In genomic region chr10:7789390-7789789, GRCh38 we compare ENCODE assay signal across 8 cellular contexts. TPM values are rescaled to one million over a fixed set of nuclear protein-coding genes. Genes with fewer than 3 reads are reported as not detected.
DNase-seq lines count a peak whose midpoint lies in the region; ATAC-seq and TF ChIP-seq lines count a peak whose summit lies in the region.

No MANE protein-coding gene starts in this region.

- peaks cover 8% of the 10 kb centered on the region for H3K36me3 Mint-ChIP-seq in activated naive CD8-positive, alpha-beta T cell
- H3K36me3 Mint-ChIP-seq in activated naive CD8-positive, alpha-beta T cell treated with anti-CD3 and anti-CD28 coated beads for 36 hours, result peaks cover 35% of the 10 kb centered on the region
- peaks cover 29% of the 10 kb centered on the region for H3K36me3 Mint-ChIP-seq in activated naive CD8-positive, alpha-beta T cell treated with anti-CD3 and anti-CD28 coated beads, Interleukin-2, amount 50 U/mL, for 24 hours (ENCODE audit: low read depth)
- peaks cover 8 to 27% of the 10 kb centered on the region in 2 donors for H3K36me3 Mint-ChIP-seq in CD4-positive, alpha-beta memory T cell

- intact Hi-C loops in upper lobe of right lung (cut with DNase I), result no loop called here
- intact Hi-C loops in CD4-positive, alpha-beta memory T cell (cut with micrococcal nuclease), result loop anchor here (2.0 kb wide), 1 partner anchor 1977 kb away; the partner anchor contains the start of gene GDI2

- H3K27me3 ChIP-seq in iPS-20b (ENCODE audit: insufficient read depth, low read length) (no peaks in the 10 kb centered on the region), upper lobe of right lung (no peaks in the 10 kb centered on the region)
- H3K27me3 ChIP-seq in CD4-positive, alpha-beta memory T cell (ENCODE audit: insufficient read depth, low read length), result no peaks in the 10 kb centered on the region

- H3K27ac Mint-ChIP-seq in activated naive CD8-positive, alpha-beta T cell, result peak overlapping the region; percentile 54
- no peak overlapping the region for H3K27ac Mint-ChIP-seq in activated naive CD8-positive, alpha-beta T cell treated with anti-CD3 and anti-CD28 coated beads for 36 hours
- peak overlapping the region; percentile 69 for H3K27ac Mint-ChIP-seq in activated naive CD8-positive, alpha-beta T cell treated with anti-CD3 and anti-CD28 coated beads, Interleukin-2, amount 50 U/mL, for 24 hours
- H3K27ac Mint-ChIP-seq in CD4-positive, alpha-beta memory T cell, result peak overlapping the region in 2 of 7 donors; percentile 49 to 85

- POLR2A ChIA-PET in CD4-positive, alpha-beta memory T cell (lab: Charles Lee; ENCODE audit: partially characterized antibody), result interaction anchor here (4.3 kb wide), 1 partner anchor 29 kb away, joined by 102 read pairs; the partner anchor contains the start of gene TAF3

- H3K4me1 ChIP-seq in iPS-20b (ENCODE audit: insufficient read depth, low read length) (peaks cover 3% of the 10 kb centered on the region; the same call in 1 of the 2 replicates), upper lobe of right lung (peaks cover 33% of the 10 kb centered on the region)
- peaks cover 77% of the 10 kb centered on the region for H3K4me1 ChIP-seq in CD4-positive, alpha-beta memory T cell (ENCODE audit: insufficient read depth, low read length)

- no peaks in the 10 kb centered on the region for H3K9me3 ChIP-seq in iPS-20b (ENCODE audit: insufficient read depth, low read depth, low read length)
- no peaks in the 10 kb centered on the region for H3K9me3 ChIP-seq in upper lobe of right lung
- H3K9me3 ChIP-seq in CD4-positive, alpha-beta memory T cell (ENCODE audit: control insufficient read depth in 1 of 2, low read length in 2 of 2), result no peaks in the 10 kb centered on the region

- H3K4me3 ChIP-seq in iPS-20b (ENCODE audit: low read length) (peak overlapping the region; percentile 99), upper lobe of right lung (peak overlapping the region; percentile 94)
- H3K4me3 ChIP-seq in CD4-positive, alpha-beta memory T cell (ENCODE audit: low read length in 2 of 2), result no peak overlapping the region

- TF ChIP-seq CTCF in upper lobe of right lung (IDR thresholded peaks at IDR 0.05), result no peak

- DNase-seq in activated naive CD8-positive, alpha-beta T cell treated with anti-CD3 and anti-CD28 coated beads for 36 hours, result no peak
- no peak for DNase-seq in activated naive CD8-positive, alpha-beta T cell treated with anti-CD3 and anti-CD28 coated beads, Interleukin-2, amount 50 U/mL, for 24 hours
- DNase-seq in upper lobe of right lung (no peak), NCI-H774 (lab: John Stamatoyannopoulos, UW) (no peak)
- DNase-seq in CD4-positive, alpha-beta memory T cell, result no peak

- no peaks in the 10 kb centered on the region for H3K27me3 Mint-ChIP-seq in activated naive CD8-positive, alpha-beta T cell
- H3K27me3 Mint-ChIP-seq in activated naive CD8-positive, alpha-beta T cell treated with anti-CD3 and anti-CD28 coated beads for 36 hours, result no peaks in the 10 kb centered on the region
- no peaks in the 10 kb centered on the region for H3K27me3 Mint-ChIP-seq in activated naive CD8-positive, alpha-beta T cell treated with anti-CD3 and anti-CD28 coated beads, Interleukin-2, amount 50 U/mL, for 24 hours
- no peaks in the 10 kb centered on the region for H3K27me3 Mint-ChIP-seq in CD4-positive, alpha-beta memory T cell

- no peaks in the 10 kb centered on the region for H3K9me3 Mint-ChIP-seq in activated naive CD8-positive, alpha-beta T cell (ENCODE audit: low read depth)
- no peaks in the 10 kb centered on the region for H3K9me3 Mint-ChIP-seq in activated naive CD8-positive, alpha-beta T cell treated with anti-CD3 and anti-CD28 coated beads for 36 hours
- no peaks in the 10 kb centered on the region for H3K9me3 Mint-ChIP-seq in activated naive CD8-positive, alpha-beta T cell treated with anti-CD3 and anti-CD28 coated beads, Interleukin-2, amount 50 U/mL, for 24 hours
- H3K9me3 Mint-ChIP-seq in CD4-positive, alpha-beta memory T cell, result no peaks in the 10 kb centered on the region

- CTCF ChIA-PET in CD4-positive, alpha-beta memory T cell (lab: Charles Lee; ENCODE audit: partially characterized antibody), result no interaction called here

- no peak overlapping the region for H3K4me3 Mint-ChIP-seq in activated naive CD8-positive, alpha-beta T cell
- no peak overlapping the region for H3K4me3 Mint-ChIP-seq in activated naive CD8-positive, alpha-beta T cell treated with anti-CD3 and anti-CD28 coated beads for 36 hours
- no peak overlapping the region for H3K4me3 Mint-ChIP-seq in activated naive CD8-positive, alpha-beta T cell treated with anti-CD3 and anti-CD28 coated beads, Interleukin-2, amount 50 U/mL, for 24 hours
- H3K4me3 Mint-ChIP-seq in CD4-positive, alpha-beta memory T cell, result no peak overlapping the region

- H3K36me3 ChIP-seq in iPS-20b (ENCODE audit: insufficient read depth, low read depth, low read length), result peaks cover 19% of the 10 kb centered on the region; the same call in 1 of the 2 replicates
- no peaks in the 10 kb centered on the region for H3K36me3 ChIP-seq in upper lobe of right lung
- no peaks in the 10 kb centered on the region for H3K36me3 ChIP-seq in CD4-positive, alpha-beta memory T cell (ENCODE audit: insufficient read depth, low read length)

- no peak overlapping the region for H3K27ac ChIP-seq in iPS-20b (ENCODE audit: low read length)
- H3K27ac ChIP-seq in upper lobe of right lung, result no peak overlapping the region
- H3K27ac ChIP-seq in CD4-positive, alpha-beta memory T cell (ENCODE audit: low read depth, low read length), result no peak overlapping the region

- H3K4me1 Mint-ChIP-seq in activated naive CD8-positive, alpha-beta T cell (ENCODE audit: low read depth), result peaks cover 72% of the 10 kb centered on the region
- peaks cover 45% of the 10 kb centered on the region for H3K4me1 Mint-ChIP-seq in activated naive CD8-positive, alpha-beta T cell treated with anti-CD3 and anti-CD28 coated beads for 36 hours
- H3K4me1 Mint-ChIP-seq in activated naive CD8-positive, alpha-beta T cell treated with anti-CD3 and anti-CD28 coated beads, Interleukin-2, amount 50 U/mL, for 24 hours, result peaks cover 59% of the 10 kb centered on the region
- peaks cover 48 to 74% (median 55%) of the 10 kb centered on the region in 4 donors for H3K4me1 Mint-ChIP-seq in CD4-positive, alpha-beta memory T cell

- H3K9ac ChIP-seq in iPS-20b (ENCODE audit: low read depth, low read length), result peak overlapping the region; percentile 94; the same call in 1 of the 2 replicates

- no peak for ATAC-seq in activated naive CD8-positive, alpha-beta T cell treated with anti-CD3 and anti-CD28 coated beads, Interleukin-2, amount 50 U/mL, for 24 hours
- ATAC-seq in upper lobe of right lung (no peak), GM18502 (IDR thresholded peaks at IDR 0.05; ENCODE audit: poor library complexity, unreplicated experiment) (no peak)

RNA-seq across cellular contexts. Expression of gene ATP5F1C, which starts 1.4 kb away (rescaled TPM):
- total RNA-seq in activated naive CD8-positive, alpha-beta T cell treated with anti-CD3 and anti-CD28 coated beads for 36 hours, result 100 to 1,000 TPM; 322 to 324 TPM
- 163 TPM for total RNA-seq in upper lobe of right lung
- total RNA-seq in CD4-positive, alpha-beta memory T cell, result 100 to 1,000 TPM; 124 to 135 TPM
- 100 to 1,000 TPM; 298 to 508 TPM for polyA plus RNA-seq in CD4-positive, alpha-beta memory T cell

RNA-seq across cellular contexts. Expression of gene KIN, which starts 1.6 kb away (rescaled TPM):
- 10 to 100 TPM; 15.6 to 15.7 TPM for total RNA-seq in activated naive CD8-positive, alpha-beta T cell treated with anti-CD3 and anti-CD28 coated beads for 36 hours
- total RNA-seq in upper lobe of right lung, result 11.9 TPM
- total RNA-seq in CD4-positive, alpha-beta memory T cell, result 10 to 100 TPM; 14.5 to 14.7 TPM
- 1 to 10 TPM; 4.1 to 6.2 TPM for polyA plus RNA-seq in CD4-positive, alpha-beta memory T cell

RNA-seq across cellular contexts. Expression of gene TAF3, which starts 28.9 kb away (rescaled TPM):
- total RNA-seq in activated naive CD8-positive, alpha-beta T cell treated with anti-CD3 and anti-CD28 coated beads for 36 hours, result 10 to 100 TPM; 16.8 to 17.0 TPM
- 11.8 TPM for total RNA-seq in upper lobe of right lung
- 10 to 100 TPM; 21.4 to 21.8 TPM for total RNA-seq in CD4-positive, alpha-beta memory T cell
- 10 to 100 TPM in 1 of 2 donors, 1 to 10 TPM in 1; 3.0 to 15.6 TPM for polyA plus RNA-seq in CD4-positive, alpha-beta memory T cell

Comparison
In these comparisons a context has a peak if more than half of its experiments do, and no peak if none do; other contexts are left out.
1. H3K4me3 ChIP-seq: peak in iPS-20b (single experiment) and upper lobe of right lung (single experiment); none in CD4-positive, alpha-beta memory T cell (0 of 2).